ENCODE assay signal across 40 cellular contexts in the genomic region with DNA sequence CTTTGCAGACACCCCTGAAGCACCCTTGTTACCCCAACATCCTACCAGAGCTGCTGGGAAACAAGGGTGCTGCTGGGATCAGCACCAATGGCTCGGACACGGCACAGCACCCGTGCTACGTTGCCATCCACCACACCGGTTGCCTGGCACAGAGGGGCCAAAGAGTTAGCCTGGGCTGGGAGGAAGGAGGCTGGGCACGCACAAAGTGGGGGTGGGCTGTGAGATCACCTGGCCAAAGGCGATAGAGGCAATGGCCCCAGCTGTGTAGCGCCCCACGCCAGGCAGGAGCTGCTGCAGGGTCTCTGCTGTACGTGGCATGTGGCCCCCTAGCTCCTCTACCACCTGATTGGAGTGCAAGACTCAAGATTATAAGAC. TPM values are rescaled to one million over a fixed set of nuclear protein-coding genes. Genes with fewer than 3 reads are reported as not detected.
"Had no signal": no experiment of that assay in that cellular context is flagged by ENCODE, and none has a peak within 500 bp of the region (broad histone marks: within the 10 kb centered on the region; RNA-seq: fewer than 3 reads in every experiment).

No MANE protein-coding gene starts in this region.

- H3K4me3 Mint-ChIP-seq: activated naive CD4-positive, alpha-beta T cell treated with anti-CD3 and anti-CD28 coated beads for 36 hours; activated naive CD4-positive, alpha-beta T cell treated with anti-CD3 and anti-CD28 coated beads, Interleukin-2, amount 10 ng/mL, durations not matched to agents 7 days and 5 days; activated naive CD4-positive, alpha-beta T cell treated with anti-CD3 and anti-CD28 coated beads, Interleukin-2, amount 50 U/mL, for 24 hours; activated naive CD8-positive, alpha-beta T cell; activated naive CD8-positive, alpha-beta T cell treated with anti-CD3 and anti-CD28 coated beads, Interleukin-2, amount 10 ng/mL, durations not matched to agents 7 days and 5 days; activated naive CD8-positive, alpha-beta T cell treated with anti-CD3 and anti-CD28 coated beads, Interleukin-2, amount 50 U/mL, for 24 hours; activated T-cell treated with anti-CD3 and anti-CD28 coated beads, Interleukin-2, amount 50 U/mL, for 24 hours; activated T-cell treated with anti-CD3 and anti-CD28 coated beads, Interleukin-2, amount 50 U/mL, for 4 hours; activated T-cell treated with anti-CD3 and anti-CD28 coated beads, Interleukin-2, amount 50 U/mL, for 72 hours; activated T-helper 1 cell treated with anti-CD3 and anti-CD28 coated beads, Interleukin-12 subunit alpha, Interleukin-12 subunit beta, Interleukin-2, Interleukin-4 antibody, amounts not matched to agents 30 ng/mL and 10 ng/mL and 1 ng/mL, durations not matched to agents 14 hours and 24 hours and 36 hours; activated T-helper 17 cell treated with anti-CD3 and anti-CD28 coated beads, Interleukin-2, amount 50 U/mL, for 72 hours; brain; central memory CD8-positive, alpha-beta T cell had no signal

- DNase-seq: activated effector memory CD4-positive, alpha-beta T cell treated with anti-CD3 and anti-CD28 coated beads, Interleukin-2, amount 50 U/mL, for 16 hours; activated effector memory CD4-positive, alpha-beta T cell treated with Interleukin-2 at 50 U/mL for 16 hours; activated gamma-delta T cell; activated gamma-delta T cell treated with Interleukin-2 at 50 U/mL for 16 hours; activated naive CD4-positive, alpha-beta T cell; activated naive CD4-positive, alpha-beta T cell treated with anti-CD3 and anti-CD28 coated beads for 36 hours; activated naive CD4-positive, alpha-beta T cell treated with anti-CD3 and anti-CD28 coated beads, Interleukin-2, amount 10 ng/mL, durations not matched to agents 7 days and 5 days; activated naive CD4-positive, alpha-beta T cell treated with anti-CD3 and anti-CD28 coated beads, Interleukin-2, amount 50 U/mL, for 16 hours; activated naive CD4-positive, alpha-beta T cell treated with Interleukin-2 at 50 U/mL for 16 hours; activated naive CD8-positive, alpha-beta T cell treated with anti-CD3 and anti-CD28 coated beads, Interleukin-2, amount 10 ng/mL, durations not matched to agents 7 days and 5 days; activated naive CD8-positive, alpha-beta T cell treated with anti-CD3 and anti-CD28 coated beads, Interleukin-2, amount 50 U/mL, for 24 hours; activated T-cell treated with anti-CD3 and anti-CD28 coated beads, Interleukin-2, amount 50 U/mL, for 1 hour; activated T-cell treated with anti-CD3 and anti-CD28 coated beads, Interleukin-2, amount 50 U/mL, for 24 hours; activated T-cell treated with anti-CD3 and anti-CD28 coated beads, Interleukin-2, amount 50 U/mL, for 4 hours; activated T-cell treated with anti-CD3 and anti-CD28 coated beads, Interleukin-2, amount 50 U/mL, for 48 hours; activated T-cell treated with anti-CD3 and anti-CD28 coated beads, Interleukin-2, amount 50 U/mL, for 72 hours; adrenal gland; amniotic stem cell; amygdala; anterior cingulate cortex; aorta; body of pancreas; brain microvascular endothelial cell; caudate nucleus; central memory CD4-positive, alpha-beta T cell; cerebellar nuclear complex had no signal

- H3K27me3 Mint-ChIP-seq: activated naive CD4-positive, alpha-beta T cell treated with anti-CD3 and anti-CD28 coated beads, Interleukin-2, amount 10 ng/mL, durations not matched to agents 7 days and 5 days; activated naive CD4-positive, alpha-beta T cell treated with anti-CD3 and anti-CD28 coated beads, Interleukin-2, amount 50 U/mL, for 24 hours; activated naive CD8-positive, alpha-beta T cell; activated naive CD8-positive, alpha-beta T cell treated with anti-CD3 and anti-CD28 coated beads, Interleukin-2, amount 10 ng/mL, durations not matched to agents 7 days and 5 days; activated naive CD8-positive, alpha-beta T cell treated with anti-CD3 and anti-CD28 coated beads, Interleukin-2, amount 50 U/mL, for 24 hours; activated T-cell treated with anti-CD3 and anti-CD28 coated beads, Interleukin-2, amount 50 U/mL, for 24 hours; activated T-helper 17 cell treated with anti-CD3 and anti-CD28 coated beads, Interleukin-2, amount 50 U/mL, for 72 hours; brain; central memory CD8-positive, alpha-beta T cell had no signal

- H3K4me3 ChIP-seq: adrenal gland, ascending aorta, body of pancreas, breast epithelium, cardiac muscle cell had no signal

- H3K27me3 ChIP-seq: adrenal gland, ascending aorta, body of pancreas, brain microvascular endothelial cell, breast epithelium, cardiac muscle cell had no signal

- H3K4me1 Mint-ChIP-seq: activated T-helper 17 cell treated with anti-CD3 and anti-CD28 coated beads, Interleukin-2, amount 50 U/mL, for 72 hours had no signal

- H3K9me3 Mint-ChIP-seq: activated naive CD4-positive, alpha-beta T cell treated with anti-CD3 and anti-CD28 coated beads for 36 hours; activated naive CD4-positive, alpha-beta T cell treated with anti-CD3 and anti-CD28 coated beads, Interleukin-2, amount 10 ng/mL, durations not matched to agents 7 days and 5 days; activated naive CD4-positive, alpha-beta T cell treated with anti-CD3 and anti-CD28 coated beads, Interleukin-2, amount 50 U/mL, for 24 hours; activated naive CD4-positive, alpha-beta T cell treated with anti-CD3 and anti-CD28 coated beads, Interleukin-2, amount 50 U/mL, for 72 hours; activated naive CD8-positive, alpha-beta T cell treated with anti-CD3 and anti-CD28 coated beads, Interleukin-2, amount 10 ng/mL, durations not matched to agents 7 days and 5 days; activated naive CD8-positive, alpha-beta T cell treated with anti-CD3 and anti-CD28 coated beads, Interleukin-2, amount 50 U/mL, for 24 hours; activated T-cell treated with anti-CD3 and anti-CD28 coated beads, Interleukin-2, amount 50 U/mL, for 24 hours; activated T-cell treated with anti-CD3 and anti-CD28 coated beads, Interleukin-2, amount 50 U/mL, for 4 hours; activated T-cell treated with anti-CD3 and anti-CD28 coated beads, Interleukin-2, amount 50 U/mL, for 72 hours; activated T-helper 1 cell treated with anti-CD3 and anti-CD28 coated beads, Interleukin-12 subunit alpha, Interleukin-12 subunit beta, Interleukin-2, Interleukin-4 antibody, amounts not matched to agents 30 ng/mL and 10 ng/mL and 1 ng/mL, durations not matched to agents 14 hours and 24 hours and 36 hours; activated T-helper 17 cell treated with anti-CD3 and anti-CD28 coated beads, Interleukin-2, amount 50 U/mL, for 72 hours; activated T-helper 2 cell treated with anti-CD3 and anti-CD28 coated beads, Interferon-gamma antibody, Interleukin-2, Interleukin-4, amounts not matched to agents 10 μg/mL and 5 μg/mL and 100 μg/mL, durations not matched to agents 14 hours and 24 hours and 36 hours; central memory CD8-positive, alpha-beta T cell had no signal

- ATAC-seq: activated naive CD4-positive, alpha-beta T cell treated with anti-CD3 and anti-CD28 coated beads, Interleukin-2, amount 50 U/mL, for 72 hours; activated naive CD8-positive, alpha-beta T cell treated with anti-CD3 and anti-CD28 coated beads, Interleukin-2, amount 50 U/mL, for 24 hours; activated T-cell treated with anti-CD3 and anti-CD28 coated beads, Interleukin-2, amount 50 U/mL, for 4 hours; activated T-cell treated with anti-CD3 and anti-CD28 coated beads, Interleukin-2, amount 50 U/mL, for 72 hours; activated T-helper 17 cell treated with anti-CD3 and anti-CD28 coated beads, Interleukin-2, amount 50 U/mL, for 72 hours; body of pancreas had no signal

- H3K27ac Mint-ChIP-seq: activated naive CD4-positive, alpha-beta T cell treated with anti-CD3 and anti-CD28 coated beads for 36 hours; activated naive CD4-positive, alpha-beta T cell treated with anti-CD3 and anti-CD28 coated beads, Interleukin-2, amount 10 ng/mL, durations not matched to agents 7 days and 5 days; activated naive CD4-positive, alpha-beta T cell treated with anti-CD3 and anti-CD28 coated beads, Interleukin-2, amount 50 U/mL, for 24 hours; activated naive CD4-positive, alpha-beta T cell treated with anti-CD3 and anti-CD28 coated beads, Interleukin-2, amount 50 U/mL, for 72 hours; activated naive CD8-positive, alpha-beta T cell; activated naive CD8-positive, alpha-beta T cell treated with anti-CD3 and anti-CD28 coated beads, Interleukin-2, amount 10 ng/mL, durations not matched to agents 7 days and 5 days; activated naive CD8-positive, alpha-beta T cell treated with anti-CD3 and anti-CD28 coated beads, Interleukin-2, amount 50 U/mL, for 24 hours; activated T-cell treated with anti-CD3 and anti-CD28 coated beads, Interleukin-2, amount 50 U/mL, for 24 hours; activated T-cell treated with anti-CD3 and anti-CD28 coated beads, Interleukin-2, amount 50 U/mL, for 72 hours; activated T-helper 1 cell treated with anti-CD3 and anti-CD28 coated beads, Interleukin-12 subunit alpha, Interleukin-12 subunit beta, Interleukin-2, Interleukin-4 antibody, amounts not matched to agents 30 ng/mL and 10 ng/mL and 1 ng/mL, durations not matched to agents 14 hours and 24 hours and 36 hours; activated T-helper 17 cell treated with anti-CD3 and anti-CD28 coated beads, Interleukin-2, amount 50 U/mL, for 72 hours; activated T-helper 2 cell treated with anti-CD3 and anti-CD28 coated beads, Interferon-gamma antibody, Interleukin-2, Interleukin-4, amounts not matched to agents 10 μg/mL and 5 μg/mL and 100 μg/mL, durations not matched to agents 14 hours and 24 hours and 36 hours; brain had no signal

- FAIRE-seq: astrocyte, bronchial epithelial cell had no signal

- H3K36me3 ChIP-seq: brain microvascular endothelial cell, breast epithelium had no signal

RNA-seq across cellular contexts. Expression of a gene that starts 5.6 kb away (rescaled TPM):
- total RNA-seq: ascending aorta, cardiac septum had no signal
